Comparison of ENCODE assay signal across 17 cellular contexts in the genomic region with DNA sequence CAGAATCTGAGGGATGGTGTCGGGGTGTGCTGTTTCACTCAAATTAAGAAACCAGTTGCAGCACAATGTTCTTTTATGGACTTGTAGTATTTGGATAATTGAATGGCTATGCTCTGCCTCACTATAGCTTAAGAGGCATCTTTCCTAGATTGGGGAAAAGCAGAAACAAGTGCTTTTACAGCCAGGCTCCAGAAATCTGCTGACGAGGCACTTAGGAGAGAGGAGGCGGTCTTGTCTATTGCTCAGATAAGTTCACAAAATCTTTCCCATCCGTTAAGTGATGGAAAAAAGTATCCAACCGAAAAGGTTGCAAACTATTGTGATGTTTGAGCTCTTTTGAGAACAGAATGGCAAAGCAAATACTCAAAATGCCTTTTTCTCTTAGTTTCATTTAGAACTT.
A peak's percentile ranks its signal among the peaks of the same experiment; 100 is the strongest.
DNase-seq lines count a peak whose midpoint lies in the region; ATAC-seq and TF ChIP-seq lines count a peak whose summit lies in the region.
"Had no signal": no experiment of that assay in that cellular context is flagged by ENCODE, and none has a peak within 500 bp of the region (broad histone marks: within the 10 kb centered on the region; RNA-seq: fewer than 3 reads in every experiment).

No MANE protein-coding gene starts in this region.

- DNase-seq in NCI-H2227 (lab: John Stamatoyannopoulos, UW; ENCODE audit: unreplicated experiment) (peak; percentile 3), NCI-H2227 treated with DMSO at 0.1 percent for 48 hours (lab: John Stamatoyannopoulos, UW) (no peak), GM23338 (ENCODE audit: low spot score) (no peak), esophagus muscularis mucosa (ENCODE audit: extremely low spot score) (no peak), neural progenitor cell (ENCODE audit: low spot score) (no peak), globus pallidus (ENCODE audit: low spot score) (no peak)
- DNase-seq in activated effector memory CD4-positive, alpha-beta T cell treated with anti-CD3 and anti-CD28 coated beads, Interleukin-2, amount 50 U/mL, for 16 hours, result no peak
- no peak for DNase-seq in CD8-positive, alpha-beta memory T cell
- DNase-seq: 8988T; CD8-positive, alpha-beta T cell; COR-L47; DMS 273 treated with DMSO at 0.1 percent for 48 hours; DMS53; GDM1 had no signal

- H3K4me1 Mint-ChIP-seq in GM23338 (peaks cover 39% of the 10 kb centered on the region), neural progenitor cell (peaks cover 8% of the 10 kb centered on the region)
- no peaks in the 10 kb centered on the region for H3K4me1 Mint-ChIP-seq in CD8-positive, alpha-beta memory T cell
- H3K4me1 Mint-ChIP-seq: B cell had no signal

- H3K4me2 ChIP-seq in GM23338, result 0 out of 2 replicates have a peak overlapping the region, but pooled peaks have one; percentile 39
- no peak overlapping the region for H3K4me2 ChIP-seq in neural progenitor cell

- H3K27ac Mint-ChIP-seq in GM23338 (no peak overlapping the region), neural progenitor cell (no peak overlapping the region)
- no peak overlapping the region for H3K27ac Mint-ChIP-seq in CD8-positive, alpha-beta memory T cell
- H3K27ac Mint-ChIP-seq: B cell; CD8-positive, alpha-beta T cell had no signal

- H3K9me3 ChIP-seq in esophagus muscularis mucosa (no peaks in the 10 kb centered on the region), neural progenitor cell (ENCODE audit: low read depth) (no peaks in the 10 kb centered on the region)
- H3K9me3 ChIP-seq in CD8-positive, alpha-beta memory T cell (ENCODE audit: low read length), result no peaks in the 10 kb centered on the region
- H3K9me3 ChIP-seq: BLaER1 treated with 17β-estradiol and CSF1 and Interleukin-3, amounts not matched to agents 10 nM and 100 nM; HAP-1 had no signal

- H4K20me1 ChIP-seq in GM23338 (replicated peaks; ENCODE audit: insufficient read depth), result no peaks in the 10 kb centered on the region
- H4K20me1 ChIP-seq in neural progenitor cell (ENCODE audit: low read depth), result no peaks in the 10 kb centered on the region
- H4K20me1 ChIP-seq: BLaER1 treated with 17β-estradiol and CSF1 and Interleukin-3, amounts not matched to agents 10 nM and 100 nM had no signal

- H3K4me3 Mint-ChIP-seq in GM23338 (no peak overlapping the region), neural progenitor cell (no peak overlapping the region)
- H3K4me3 Mint-ChIP-seq in CD8-positive, alpha-beta memory T cell, result no peak overlapping the region
- H3K4me3 Mint-ChIP-seq: B cell; CD8-positive, alpha-beta T cell had no signal

- CTCF ChIA-PET in CD8-positive, alpha-beta memory T cell (lab: Charles Lee), result no interaction called here

- H3K27me3 Mint-ChIP-seq in GM23338 (ENCODE audit: insufficient read depth, low read depth, poor library complexity) (peaks cover 2% of the 10 kb centered on the region), neural progenitor cell (ENCODE audit: insufficient read depth, low read depth) (no peaks in the 10 kb centered on the region)
- no peaks in the 10 kb centered on the region for H3K27me3 Mint-ChIP-seq in CD8-positive, alpha-beta memory T cell
- H3K27me3 Mint-ChIP-seq: B cell had no signal

- H3K9me2 ChIP-seq in GM23338 (ENCODE audit: insufficient read depth), result peaks cover 7% of the 10 kb centered on the region; the same call in 1 of the 2 replicates

- no peak for TF ChIP-seq EP300 in esophagus muscularis mucosa (IDR thresholded peaks at IDR 0.05)

- H3K79me2 ChIP-seq in GM23338 (replicated peaks; ENCODE audit: insufficient read depth) (no peaks in the 10 kb centered on the region), neural progenitor cell (ENCODE audit: low read depth) (no peaks in the 10 kb centered on the region)

- 41% methylated on average over 5 of the region's 5 CpGs for WGBS in esophagus muscularis mucosa

- POLR2A ChIA-PET in CD8-positive, alpha-beta memory T cell (lab: Charles Lee), result no interaction called here

- H3K27me3 ChIP-seq in GM23338 (ENCODE audit: insufficient read depth) (no peaks in the 10 kb centered on the region), esophagus muscularis mucosa (no peaks in the 10 kb centered on the region), neural progenitor cell (no peaks in the 10 kb centered on the region)
- no peaks in the 10 kb centered on the region for H3K27me3 ChIP-seq in CD8-positive, alpha-beta memory T cell (ENCODE audit: insufficient read depth, low read length, poor library complexity, severe bottlenecking)
- H3K27me3 ChIP-seq: BLaER1 treated with 17β-estradiol and CSF1 and Interleukin-3, amounts not matched to agents 10 nM and 100 nM had no signal

- no peak for TF ChIP-seq CTCF in GM23338 (conservative IDR thresholded peaks at IDR 0.05; ENCODE audit: low read depth in 2 of 2)
- TF ChIP-seq CTCF in esophagus muscularis mucosa (IDR thresholded peaks at IDR 0.05), result no peak
- no peak for TF ChIP-seq CTCF in neural progenitor cell (IDR thresholded peaks at IDR 0.05)

- H3K36me3 Mint-ChIP-seq in GM23338 (ENCODE audit: low read depth) (no peaks in the 10 kb centered on the region), neural progenitor cell (no peaks in the 10 kb centered on the region)
- H3K36me3 Mint-ChIP-seq in CD8-positive, alpha-beta memory T cell, result no peaks in the 10 kb centered on the region
- H3K36me3 Mint-ChIP-seq: CD8-positive, alpha-beta T cell had no signal

- H3K4me3 ChIP-seq in GM23338, result no peak overlapping the region
- H3K4me3 ChIP-seq in esophagus muscularis mucosa, result peak overlapping the region; percentile 20 to 41 (median 36)
- H3K4me3 ChIP-seq in neural progenitor cell, result no peak overlapping the region
- no peak overlapping the region for H3K4me3 ChIP-seq in CD8-positive, alpha-beta memory T cell (ENCODE audit: low read length)
- H3K4me3 ChIP-seq: BLaER1 treated with 17β-estradiol and CSF1 and Interleukin-3, amounts not matched to agents 10 nM and 100 nM; HAP-1 had no signal

- no peak for TF ChIP-seq POLR2A in esophagus muscularis mucosa (IDR thresholded peaks at IDR 0.05; ENCODE audit: low read depth)

- H3K4me1 ChIP-seq in GM23338 (ENCODE audit: insufficient read depth) (peaks cover 46% of the 10 kb centered on the region), esophagus muscularis mucosa (peaks cover 0 to 46% (median 38%) of the 10 kb centered on the region in 4 donors), neural progenitor cell (peaks cover 10% of the 10 kb centered on the region)
- no peaks in the 10 kb centered on the region for H3K4me1 ChIP-seq in CD8-positive, alpha-beta memory T cell (ENCODE audit: insufficient read depth, low read length)

- H3K36me3 ChIP-seq in GM23338 (ENCODE audit: insufficient read depth), result no peaks in the 10 kb centered on the region
- H3K36me3 ChIP-seq in esophagus muscularis mucosa, result no peaks in the 10 kb centered on the region
- no peaks in the 10 kb centered on the region for H3K36me3 ChIP-seq in neural progenitor cell
- H3K36me3 ChIP-seq in CD8-positive, alpha-beta memory T cell (ENCODE audit: insufficient read depth, low read length), result no peaks in the 10 kb centered on the region
- H3K36me3 ChIP-seq: BLaER1 treated with 17β-estradiol and CSF1 and Interleukin-3, amounts not matched to agents 10 nM and 100 nM; HAP-1 had no signal

- H3F3A ChIP-seq in GM23338 (replicated peaks; ENCODE audit: low read depth), result no peaks in the 10 kb centered on the region
- H3F3A ChIP-seq in neural progenitor cell (ENCODE audit: low read depth), result no peaks in the 10 kb centered on the region

- H3K27ac ChIP-seq in GM23338 (ENCODE audit: low read depth) (no peak overlapping the region), esophagus muscularis mucosa (replicated peaks in 1 of 4) (peak overlapping the region; percentile 57 to 68 (median 66)), neural progenitor cell (no peak overlapping the region)
- H3K27ac ChIP-seq in CD8-positive, alpha-beta memory T cell (ENCODE audit: low read depth, low read length), result no peak overlapping the region
- H3K27ac ChIP-seq: BLaER1 treated with 17β-estradiol and CSF1 and Interleukin-3, amounts not matched to agents 10 nM and 100 nM had no signal

- no peak overlapping the region for H2AFZ ChIP-seq in GM23338
- peak overlapping the region; percentile 82 for H2AFZ ChIP-seq in neural progenitor cell (replicated peaks)

- H3K9ac ChIP-seq in neural progenitor cell, result no peak overlapping the region
- H3K9ac ChIP-seq: BLaER1 treated with 17β-estradiol and CSF1 and Interleukin-3, amounts not matched to agents 10 nM and 100 nM had no signal

- no peak for ATAC-seq in GM23338
- ATAC-seq: CD8-positive, alpha-beta T cell had no signal

- H3K9me3 Mint-ChIP-seq in GM23338 (no peaks in the 10 kb centered on the region; the same call in 2 of the 3 replicates), neural progenitor cell (no peaks in the 10 kb centered on the region)
- peaks cover 0 to 11% (median 2%) of the 10 kb centered on the region in 5 donors for H3K9me3 Mint-ChIP-seq in CD8-positive, alpha-beta memory T cell

- intact Hi-C loops in esophagus muscularis mucosa (cut with DNase I), result no loop called here

TF ChIP-seq in GM23338, 12 proteins besides CTCF, POLR2A, EP300 and RAD21 (continues in another document):
- TF ChIP-seq EZH2 (IDR thresholded peaks at IDR 0.05; ENCODE audit: low read depth, unreplicated experiment), result no peak

Comparison
In these comparisons a context has a peak if more than half of its experiments do, and no peak if none do; other contexts are left out.
1. H3K27ac ChIP-seq: peak in esophagus muscularis mucosa (4 of 4); none in GM23338 (single experiment), neural progenitor cell (single experiment) and CD8-positive, alpha-beta memory T cell (single experiment).
2. H3K4me3 ChIP-seq: peak in esophagus muscularis mucosa (4 of 4); none in GM23338 (single experiment), neural progenitor cell (single experiment) and CD8-positive, alpha-beta memory T cell (single experiment).